8 cellular contexts compared by ENCODE assay signal in the genomic region with DNA sequence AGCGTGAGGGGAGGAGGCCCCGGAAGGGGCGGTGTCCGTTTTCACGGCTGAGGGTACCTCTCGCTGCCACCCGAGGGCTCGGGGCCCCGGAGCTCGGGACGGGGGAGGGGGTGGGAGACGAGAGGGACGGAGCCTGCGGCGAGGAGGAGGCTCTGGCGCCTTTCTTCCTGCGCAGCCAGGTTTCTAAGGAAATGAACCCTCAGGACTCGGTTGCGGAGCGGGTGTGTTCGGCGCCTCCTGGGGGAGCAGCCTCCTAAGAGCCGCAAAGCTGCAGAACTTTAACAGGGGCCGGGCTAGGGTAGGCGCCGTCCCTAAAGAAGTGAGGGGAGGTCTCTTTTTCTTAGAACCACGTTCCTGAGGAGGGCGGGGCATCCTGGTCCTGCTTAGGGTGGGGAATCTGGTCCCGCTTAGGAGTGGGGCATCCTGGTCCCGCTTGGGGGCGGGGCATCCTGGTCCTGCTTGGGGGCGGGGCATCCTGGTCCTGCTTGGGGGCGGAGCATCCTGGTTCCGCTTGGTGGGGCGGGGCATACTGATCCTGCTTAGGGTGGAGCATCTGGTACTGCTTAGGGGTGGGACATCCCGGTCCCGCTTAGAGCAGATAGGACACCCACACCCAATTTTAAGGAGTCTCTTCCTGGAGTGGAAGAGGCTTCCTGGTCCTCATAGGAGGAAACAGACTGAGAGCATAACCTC.
DNase-seq lines count a peak whose midpoint lies in the region; ATAC-seq, FAIRE-seq and TF ChIP-seq lines count a peak whose summit lies in the region.

No MANE protein-coding gene starts in this region.

- H3K9me3 ChIP-seq in HEK293 (ENCODE audit: control insufficient read depth, insufficient read depth, low read depth, low read length): no peaks in the 10 kb centered on the region
- H3K9me3 ChIP-seq in iPS-18a (ENCODE audit: control insufficient read depth, low read depth, low read length): no peaks in the 10 kb centered on the region

- DNase-seq in AG09319 (ENCODE audit: extremely low read depth, low read depth): peak; percentile 49
- peak; percentile 8 for DNase-seq in RCC 7860 (ENCODE audit: low spot score)
- DNase-seq in brain microvascular endothelial cell: peak; percentile 62
- DNase-seq in stimulated activated CD4-positive, alpha-beta T cell treated with anti-CD3 and anti-CD28 coated beads, Interleukin-12 subunit alpha, Interleukin-12 subunit beta, amount 100 ng/mL, for 48 hours (ENCODE audit: low read depth in 2 of 3, low spot score in 1 of 3): peak; percentile 33 to 51 (median 38)

- POLR2A ChIA-PET in HEK293 (lab: Yijun Ruan, JAX): no interaction called here

- CTCF ChIA-PET in HEK293 (lab: Yijun Ruan, JAX): interaction anchor here (0.7 to 3.6 kb wide), 9 partner anchors 8 to 245 kb away, joined by 3 to 22 read pairs (median 4); a partner anchor contains a TSS

- H3K27me3 ChIP-seq in brain microvascular endothelial cell (replicated peaks): no peaks in the 10 kb centered on the region
- H3K27me3 ChIP-seq in iPS-18a (ENCODE audit: control insufficient read depth, insufficient read depth, low read length): peaks cover 83% of the 10 kb centered on the region

- in situ Hi-C loops in brain microvascular endothelial cell (cut with HindIII; ENCODE audit: low pct_ligation_motif_present, low sequenced_read_pairs): loop anchor here (10.0 kb wide), 1 partner anchor 59 kb away; a partner anchor contains a TSS

- H3K36me3 ChIP-seq in HEK293 (ENCODE audit: control insufficient read depth in 2 of 2, insufficient read depth in 1 of 2, low read length in 2 of 2) (no peaks in the 10 kb centered on the region), brain microvascular endothelial cell (replicated peaks) (no peaks in the 10 kb centered on the region), iPS-18a (ENCODE audit: control insufficient read depth, low read depth, low read length) (no peaks in the 10 kb centered on the region)

- peaks cover 7% of the 10 kb centered on the region for H3K4me1 ChIP-seq in HEK293 (ENCODE audit: control insufficient read depth, insufficient read depth, low read length)
- peaks cover 12% of the 10 kb centered on the region for H3K4me1 ChIP-seq in iPS-18a (ENCODE audit: control insufficient read depth, low read depth, low read length)

- H3K4me3 ChIP-seq in HEK293 (ENCODE audit: low read depth, low read length): peak overlapping the region; percentile 50
- H3K4me3 ChIP-seq in brain microvascular endothelial cell (ENCODE audit: low read depth, low read length): peak overlapping the region; percentile 50
- H3K4me3 ChIP-seq in iPS-18a (ENCODE audit: low read length): peak overlapping the region; percentile 72

- no peak overlapping the region for H3K9ac ChIP-seq in iPS-18a (ENCODE audit: low read length)

- peak; percentile 13 for TF ChIP-seq CTCF in AG09319 (IDR thresholded peaks at IDR 0.05; ENCODE audit: low read depth, low read length)
- TF ChIP-seq CTCF in HEK293 (tag by site-specific recombination; IDR thresholded peaks at IDR 0.05): peak; percentile 44; the same call in 1 of the 2 replicates
- TF ChIP-seq CTCF in brain microvascular endothelial cell (IDR thresholded peaks at IDR 0.05; ENCODE audit: low read depth, low read length, missing control alignments): peak; percentile 23

- no peak for FAIRE-seq in RCC 7860 (lab: Jason Lieb, UNC)

- ATAC-seq in HG03108 (IDR thresholded peaks at IDR 0.05; ENCODE audit: unreplicated experiment) (no peak), GM18517 (IDR thresholded peaks at IDR 0.05; ENCODE audit: unreplicated experiment) (no peak)

- H3K27ac ChIP-seq in HEK293 (ENCODE audit: extremely low read depth, low read depth, low read length) (peak overlapping the region; percentile 7; the same call in 1 of the 2 replicates), brain microvascular endothelial cell (no peak overlapping the region), iPS-18a (ENCODE audit: low read length) (no peak overlapping the region)

TF ChIP-seq in HEK293, 187 proteins besides CTCF, POLR2A, EP300 and RAD21 (continues in another document):
- TF ChIP-seq KLF1 (tag by site-specific recombination; IDR thresholded peaks at IDR 0.05) (peak; percentile 77), SP2 (tag by site-specific recombination; IDR thresholded peaks at IDR 0.05) (peak; percentile 85), ZBTB8A (tag by site-specific recombination; IDR thresholded peaks at IDR 0.05) (no peak), ZNF555 (tag by site-specific recombination; conservative IDR thresholded peaks at IDR 0.05) (no peak), ZFP69B (tag by site-specific recombination; IDR thresholded peaks at IDR 0.05) (no peak), KLF8 (tag by site-specific recombination; IDR thresholded peaks at IDR 0.05) (0 out of 2 replicates have a peak, but pooled peaks have one; percentile 26), ZNF311 (tag by site-specific recombination; IDR thresholded peaks at IDR 0.05; ENCODE audit: borderline replicate concordance) (no peak), ZFP41 (tag by site-specific recombination; IDR thresholded peaks at IDR 0.05; ENCODE audit: borderline replicate concordance) (no peak), ZNF776 (tag by site-specific recombination; IDR thresholded peaks at IDR 0.05; ENCODE audit: borderline replicate concordance) (no peak), ZNF707 (tag by site-specific recombination; IDR thresholded peaks at IDR 0.05) (no peak), GLIS1 (tag by site-specific recombination; IDR thresholded peaks at IDR 0.05) (peak; percentile 44; the same call in 1 of the 2 replicates), ZBTB20 (tag by site-specific recombination; IDR thresholded peaks at IDR 0.05) (peak; percentile 98), SP3 (tag by site-specific recombination; IDR thresholded peaks at IDR 0.05) (peak; percentile 80), ZNF473 (tag by site-specific recombination; IDR thresholded peaks at IDR 0.05) (no peak), ZNF544 (tag by site-specific recombination; IDR thresholded peaks at IDR 0.05) (no peak), ZNF600 (tag by site-specific recombination; IDR thresholded peaks at IDR 0.05) (peak; percentile 76), GLIS2 (tag by site-specific recombination; IDR thresholded peaks at IDR 0.05) (peak; percentile 67), ZNF184 (tag by site-specific recombination; IDR thresholded peaks at IDR 0.05) (no peak), KLF9 (tag by site-specific recombination; IDR thresholded peaks at IDR 0.05; ENCODE audit: low read depth) (peak; percentile 64; the same call in 1 of the 2 replicates), ZNF391 (tag by site-specific recombination; IDR thresholded peaks at IDR 0.05; ENCODE audit: borderline replicate concordance, low read depth) (no peak), TRIM28 (IDR thresholded peaks at IDR 0.05; ENCODE audit: borderline replicate concordance, low read length) (no peak), ZBTB48 (tag by site-specific recombination; IDR thresholded peaks at IDR 0.05) (peak; percentile 67), ZNF10 (tag by site-specific recombination; IDR thresholded peaks at IDR 0.05) (peak; percentile 89), ZNF596 (tag by site-specific recombination; IDR thresholded peaks at IDR 0.05) (no peak), ZNF335 (tag by site-specific recombination; conservative IDR thresholded peaks at IDR 0.05) (peak; percentile 81), ZNF266 (tag by site-specific recombination; IDR thresholded peaks at IDR 0.05; ENCODE audit: low read depth) (no peak), ZNF146 (tag by site-specific recombination; IDR thresholded peaks at IDR 0.05) (no peak), ZNF664 (tag by site-specific recombination; IDR thresholded peaks at IDR 0.05) (no peak), ZNF174 (tag by site-specific recombination; IDR thresholded peaks at IDR 0.05) (no peak)
- TF ChIP-seq, protein P1, sequence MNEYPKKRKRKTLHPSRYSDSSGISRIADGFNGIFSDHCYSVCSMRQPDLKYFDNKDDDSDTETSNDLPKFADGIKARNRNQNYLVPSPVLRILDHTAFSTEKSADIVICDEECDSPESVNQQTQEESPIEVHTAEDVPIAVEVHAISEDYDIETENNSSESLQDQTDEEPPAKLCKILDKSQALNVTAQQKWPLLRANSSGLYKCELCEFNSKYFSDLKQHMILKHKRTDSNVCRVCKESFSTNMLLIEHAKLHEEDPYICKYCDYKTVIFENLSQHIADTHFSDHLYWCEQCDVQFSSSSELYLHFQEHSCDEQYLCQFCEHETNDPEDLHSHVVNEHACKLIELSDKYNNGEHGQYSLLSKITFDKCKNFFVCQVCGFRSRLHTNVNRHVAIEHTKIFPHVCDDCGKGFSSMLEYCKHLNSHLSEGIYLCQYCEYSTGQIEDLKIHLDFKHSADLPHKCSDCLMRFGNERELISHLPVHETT (tag by site-specific recombination; IDR thresholded peaks at IDR 0.05): no peak
- TF ChIP-seq, protein P2, sequence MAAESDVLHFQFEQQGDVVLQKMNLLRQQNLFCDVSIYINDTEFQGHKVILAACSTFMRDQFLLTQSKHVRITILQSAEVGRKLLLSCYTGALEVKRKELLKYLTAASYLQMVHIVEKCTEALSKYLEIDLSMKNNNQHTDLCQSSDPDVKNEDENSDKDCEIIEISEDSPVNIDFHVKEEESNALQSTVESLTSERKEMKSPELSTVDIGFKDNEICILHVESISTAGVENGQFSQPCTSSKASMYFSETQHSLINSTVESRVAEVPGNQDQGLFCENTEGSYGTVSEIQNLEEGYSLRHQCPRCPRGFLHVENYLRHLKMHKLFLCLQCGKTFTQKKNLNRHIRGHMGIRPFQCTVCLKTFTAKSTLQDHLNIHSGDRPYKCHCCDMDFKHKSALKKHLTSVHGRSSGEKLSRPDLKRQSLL (tag by site-specific recombination; IDR thresholded peaks at IDR 0.05): 0 out of 2 replicates have a peak, but pooled peaks have one; percentile 5

Comparison
In these comparisons a context has a peak if more than half of its experiments do, and no peak if none do; other contexts are left out.
1. DNase-seq: peak in every context shown above with its lines; median percentile 62 in brain microvascular endothelial cell; 49 in AG09319; 38 in stimulated activated CD4-positive, alpha-beta T cell treated with anti-CD3 and anti-CD28 coated beads, Interleukin-12 subunit alpha, Interleukin-12 subunit beta, amount 100 ng/mL, for 48 hours; 8 in RCC 7860.